In the genomic region with DNA sequence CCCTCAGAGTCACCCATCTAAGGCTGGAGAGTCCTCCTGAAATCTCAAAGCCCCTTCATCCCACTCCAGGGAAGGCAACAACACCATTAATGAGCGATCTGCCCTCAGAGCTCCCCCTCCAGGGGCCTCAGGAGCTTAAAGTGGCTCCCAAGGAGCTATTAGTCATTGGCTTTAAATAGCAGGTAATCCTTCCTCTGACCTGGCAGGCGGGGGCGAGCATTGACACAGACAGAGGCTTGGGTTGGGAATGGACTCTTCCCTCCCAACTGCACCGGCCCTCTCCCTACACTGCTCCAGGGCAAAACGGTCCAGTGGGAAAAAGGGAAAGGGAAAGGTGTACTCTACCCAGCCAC, we compare ENCODE assay signal across 8 cellular contexts. TPM values are rescaled to one million over a fixed set of nuclear protein-coding genes. Genes with fewer than 3 reads are reported as not detected.
DNase-seq lines count a peak whose midpoint lies in the region; ATAC-seq and TF ChIP-seq lines count a peak whose summit lies in the region.

No MANE protein-coding gene starts in this region.

- H3K36me3 ChIP-seq in BJ (ENCODE audit: control insufficient read depth, insufficient read depth, low read length) = peaks cover 18% of the 10 kb centered on the region

- CTCF ChIA-PET in BJ (lab: Yijun Ruan, JAX) = interaction anchor here (0.7 to 3.9 kb wide), 11 partner anchors 9 to 289 kb away, joined by 3 to 18 read pairs (median 3); no protein-coding TSS in a partner anchor

- H3K27me3 ChIP-seq in BJ (ENCODE audit: control insufficient read depth, insufficient read depth, low read length) (no peaks in the 10 kb centered on the region), dorsolateral prefrontal cortex (peaks cover 0 to 13% (median 0%) of the 10 kb centered on the region in 45 donors)

- intact Hi-C loops in dorsolateral prefrontal cortex (cut with DNase I) = no loop called here

- DNase-seq in BJ (ENCODE audit: low read depth) (no peak), dorsolateral prefrontal cortex (peak in 1 of 10 donors; percentile 9), Kasumi-1 (lab: John Stamatoyannopoulos, UW) (no peak), NCI-H2107 (lab: John Stamatoyannopoulos, UW) (no peak)
- no peak for DNase-seq in naive thymus-derived CD8-positive, alpha-beta T cell

- peaks cover 7% of the 10 kb centered on the region for H3K27me3 Mint-ChIP-seq in IgD-negative memory B cell
- peaks cover 0 to 1% (median 0%) of the 10 kb centered on the region in 5 donors for H3K27me3 Mint-ChIP-seq in naive thymus-derived CD8-positive, alpha-beta T cell

- peaks cover 2% of the 10 kb centered on the region for H3K36me3 Mint-ChIP-seq in IgD-negative memory B cell
- peaks cover 0 to 7% (median 1%) of the 10 kb centered on the region in 3 donors for H3K36me3 Mint-ChIP-seq in naive thymus-derived CD8-positive, alpha-beta T cell

- H3K4me3 Mint-ChIP-seq in IgD-negative memory B cell = peak overlapping the region; percentile 39 to 97 (median 90)
- H3K4me3 Mint-ChIP-seq in naive thymus-derived CD8-positive, alpha-beta T cell = peak overlapping the region; percentile 88 to 100 (median 94)

- POLR2A ChIA-PET in BJ (lab: Charles Lee) = interaction anchor here (0.6 kb wide), 1 partner anchor 149 kb away, joined by 3 read pairs; no protein-coding TSS in a partner anchor
- POLR2A ChIA-PET in naive thymus-derived CD8-positive, alpha-beta T cell (lab: Charles Lee) = interaction anchor here (0.9 to 3.4 kb wide), 2 partner anchors 9 to 104 kb away, joined by 3 to 17 read pairs; no protein-coding TSS in a partner anchor

- no peak overlapping the region for H3K27ac Mint-ChIP-seq in IgD-negative memory B cell
- peak overlapping the region; percentile 75 to 93 (median 89) for H3K27ac Mint-ChIP-seq in naive thymus-derived CD8-positive, alpha-beta T cell

- no peak for ATAC-seq in naive thymus-derived CD8-positive, alpha-beta T cell
- no peak for ATAC-seq in GM19035 (IDR thresholded peaks at IDR 0.05; ENCODE audit: unreplicated experiment)
- no peak for ATAC-seq in HG03039 (IDR thresholded peaks at IDR 0.05; ENCODE audit: unreplicated experiment)

- H3K4me1 Mint-ChIP-seq in IgD-negative memory B cell = peaks cover 9 to 20% (median 16%) of the 10 kb centered on the region in 3 donors
- peaks cover 23 to 52% (median 40%) of the 10 kb centered on the region in 4 donors for H3K4me1 Mint-ChIP-seq in naive thymus-derived CD8-positive, alpha-beta T cell

- H3K9me3 Mint-ChIP-seq in IgD-negative memory B cell = no peaks in the 10 kb centered on the region
- H3K9me3 Mint-ChIP-seq in naive thymus-derived CD8-positive, alpha-beta T cell = no peaks in the 10 kb centered on the region

- H3K4me3 ChIP-seq in BJ (ENCODE audit: low read depth, low read length) (peak overlapping the region; percentile 75), dorsolateral prefrontal cortex (peak overlapping the region in 52 of 59 donors; percentile 31 to 84 (median 74))

- TF ChIP-seq CTCF in BJ (IDR thresholded peaks at IDR 0.05; ENCODE audit: insufficient read depth, low read depth, low read length) (no peak), dorsolateral prefrontal cortex (IDR thresholded peaks at IDR 0.05 in 54 of 56, conservative IDR thresholded peaks at IDR 0.05 in 2 of 56; ENCODE audit: low read depth in 1 of 56, partially characterized antibody in 56 of 56) (no peak)

- H3K27ac ChIP-seq in dorsolateral prefrontal cortex = peak overlapping the region in 19 of 59 donors; percentile 30 to 87 (median 77)

RNA-seq across cellular contexts. Expression of a gene that starts 1.4 kb away (rescaled TPM):
- polyA plus RNA-seq in BJ (2011; rRNA removed) = 1,102 and 1,967 TPM in 2 replicates
- polyA minus RNA-seq in BJ (2011; rRNA and poly(A)+ RNA removed) = 235 and 255 TPM in 2 replicates
- polyA plus RNA-seq in IgD-negative memory B cell = 4.8 TPM
- 100 to 1,000 TPM in 42 of 120 experiments, 10 to 100 TPM in 78; 38.8 to 183 (median 87.0) TPM for total RNA-seq in dorsolateral prefrontal cortex
- total RNA-seq in naive thymus-derived CD8-positive, alpha-beta T cell = 100 to 1,000 TPM; 229 to 235 TPM
- polyA plus RNA-seq in naive thymus-derived CD8-positive, alpha-beta T cell = 10 to 100 TPM in 1 of 3 donors, 1 to 10 TPM in 2; 3.4 to 11.2 (median 7.4) TPM

RNA-seq across cellular contexts. Expression of a gene that starts 16.4 kb away (rescaled TPM):
- 14.0 and 25.5 TPM in 2 replicates for polyA plus RNA-seq in BJ (2011; rRNA removed)
- 5.9 and 10.1 TPM in 2 replicates for polyA minus RNA-seq in BJ (2011; rRNA and poly(A)+ RNA removed)
- 1.2 TPM for polyA plus RNA-seq in IgD-negative memory B cell
- 10 to 100 TPM in 2 of 120 experiments, 1 to 10 TPM in 115, under 1 TPM in 3; 0.44 to 13.0 (median 3.2) TPM for total RNA-seq in dorsolateral prefrontal cortex
- total RNA-seq in naive thymus-derived CD8-positive, alpha-beta T cell = 10 to 100 TPM; 90.1 to 91.9 TPM
- polyA plus RNA-seq in naive thymus-derived CD8-positive, alpha-beta T cell = 10 to 100 TPM; 19.2 to 35.1 (median 31.1) TPM

Comparison
In these comparisons a context has a peak if more than half of its experiments do, and no peak if none do; other contexts are left out.
1. H3K27ac Mint-ChIP-seq: peak in naive thymus-derived CD8-positive, alpha-beta T cell (10 of 10); none in IgD-negative memory B cell (0 of 3).
2. RNA of a gene that starts 1.4 kb away (polyA plus RNA-seq): 1,102 to 1,967 TPM in BJ; 3.4 to 11.2 TPM in naive thymus-derived CD8-positive, alpha-beta T cell and 4.8 TPM in IgD-negative memory B cell (single experiment); every median in the first group is over 10 times any median in the second.